Comparison of ENCODE assay signal across 19 cellular contexts in genomic region chr22:24088796-24089195, GRCh38.
DNase-seq lines count a peak whose midpoint lies in the region; ATAC-seq, FAIRE-seq and TF ChIP-seq lines count a peak whose summit lies in the region.
"Had no signal": no experiment of that assay in that cellular context is flagged by ENCODE, and none has a peak within 500 bp of the region (broad histone marks: within the 10 kb centered on the region; RNA-seq: fewer than 3 reads in every experiment).

No MANE protein-coding gene starts in this region.

- H3K36me3 Mint-ChIP-seq in activated naive CD8-positive, alpha-beta T cell treated with anti-CD3 and anti-CD28 coated beads, Interleukin-2, amount 50 U/mL, for 24 hours (ENCODE audit: low read depth): peaks cover 41% of the 10 kb centered on the region

- intact Hi-C loops in cardiac septum (cut with DNase I) (no loop called here), left ventricle myocardium superior (cut with micrococcal nuclease) (no loop called here), K562 (cut with micrococcal nuclease) (no loop called here)

- TF ChIP-seq POLR2A in K562 (conservative IDR thresholded peaks at IDR 0.05): no peak

- H3K27me3 Mint-ChIP-seq in activated naive CD8-positive, alpha-beta T cell treated with anti-CD3 and anti-CD28 coated beads, Interleukin-2, amount 50 U/mL, for 24 hours: no peaks in the 10 kb centered on the region

- no peak overlapping the region for H2BK15ac ChIP-seq in mesenchymal stem cell (ENCODE audit: low read depth, poor library complexity, severe bottlenecking)

- no peak overlapping the region for H4K8ac ChIP-seq in mesenchymal stem cell (ENCODE audit: low read length)

- no peaks in the 10 kb centered on the region for H3K9me3 Mint-ChIP-seq in activated naive CD8-positive, alpha-beta T cell treated with anti-CD3 and anti-CD28 coated beads, Interleukin-2, amount 50 U/mL, for 24 hours
- H3K9me3 Mint-ChIP-seq: brain had no signal

- no peak for TF ChIP-seq EP300 in K562 (IDR thresholded peaks at IDR 0.05; ENCODE audit: low read length)

- no peak overlapping the region for H3K14ac ChIP-seq in mesenchymal stem cell (ENCODE audit: low read length in 2 of 2)

- POLR2A ChIA-PET in K562 (lab: Yijun Ruan, JAX): interaction anchor here (0.7 kb wide), 1 partner anchor 9 kb away, joined by 3 read pairs; no protein-coding TSS in a partner anchor

- H3K4me1 ChIP-seq in K562 (replicated peaks in 1 of 2; ENCODE audit: control insufficient read depth in 2 of 2, insufficient read depth in 2 of 2, low read length in 2 of 2): peaks cover 22 to 31% of the 10 kb centered on the region in 2 experiments; a peak in 4 of 5 replicates
- peaks cover 8% of the 10 kb centered on the region for H3K4me1 ChIP-seq in mesenchymal stem cell (ENCODE audit: control insufficient read depth, insufficient read depth, low read depth, low read length)
- H3K4me1 ChIP-seq: parathyroid adenoma had no signal

- H2AK5ac ChIP-seq in mesenchymal stem cell (ENCODE audit: low read length, severe bottlenecking): no peak overlapping the region

- H2AFZ ChIP-seq in K562 (ENCODE audit: low read depth, low read length): no peak overlapping the region
- no peak overlapping the region for H2AFZ ChIP-seq in mesenchymal stem cell (ENCODE audit: low read depth, low read length)
- H2AFZ ChIP-seq: parathyroid adenoma had no signal

- H4K20me1 ChIP-seq in K562 (replicated peaks; ENCODE audit: control insufficient read depth, insufficient read depth, low read length): no peaks in the 10 kb centered on the region

- H3K27me3 ChIP-seq in K562 (ENCODE audit: control insufficient read depth in 2 of 2, insufficient read depth in 2 of 2, low read length in 2 of 2) (no peaks in the 10 kb centered on the region), mesenchymal stem cell (ENCODE audit: control insufficient read depth in 1 of 2, insufficient read depth in 1 of 2, low read length in 2 of 2) (no peaks in the 10 kb centered on the region)

- WGBS in K562 (ENCODE audit: insufficient coverage, low coverage, missing lambda C conversion rate): 89% methylated on average over 1 of the region's 1 CpG
- WGBS in mesenchymal stem cell: 100% methylated on average over 1 of the region's 1 CpG

- no peaks in the 10 kb centered on the region for H3K4me1 Mint-ChIP-seq in activated naive CD8-positive, alpha-beta T cell treated with anti-CD3 and anti-CD28 coated beads, Interleukin-2, amount 50 U/mL, for 24 hours

- H3K36me3 ChIP-seq in K562 (ENCODE audit: control insufficient read depth, insufficient read depth, low read length): peaks cover 90% of the 10 kb centered on the region
- H3K36me3 ChIP-seq in mesenchymal stem cell (ENCODE audit: control insufficient read depth in 1 of 2, insufficient read depth in 2 of 2, low read depth in 1 of 2, low read length in 2 of 2): peaks cover 67 to 94% of the 10 kb centered on the region in 2 experiments

- H3K18ac ChIP-seq in mesenchymal stem cell (ENCODE audit: low read depth in 1 of 2, low read length in 2 of 2): no peak overlapping the region

- no peak overlapping the region for H4K91ac ChIP-seq in mesenchymal stem cell (ENCODE audit: low read length)

- DNase-seq in cardiac septum (ENCODE audit: low spot score): peak; percentile 56
- DNase-seq in left ventricle myocardium superior: no peak
- no peak for DNase-seq in K562 (ENCODE audit: extremely low read depth in 1 of 4, low spot score in 3 of 4)
- DNase-seq in mesenchymal stem cell: peak; percentile 13
- no peak for DNase-seq in effector CD8-positive, alpha-beta T cell (lab: John Stamatoyannopoulos, UW)
- no peak for DNase-seq in activated naive CD8-positive, alpha-beta T cell treated with anti-CD3 and anti-CD28 coated beads, Interleukin-2, amount 50 U/mL, for 24 hours
- DNase-seq: HCEC 1CT; NCI-H1436; NCI-H226; SHP77; stimulated activated naive CD8-positive, alpha-beta T cell treated with anti-CD3 and anti-CD28 coated beads, Interleukin-15, Interleukin-2, amounts not matched to agents 100 U/mL and 50 U/mL, for 24 hours; T-helper 2 cell; trophoblast cell had no signal

- no peak overlapping the region for H3K23ac ChIP-seq in mesenchymal stem cell (ENCODE audit: low read length in 2 of 2)

- H3K4ac ChIP-seq in mesenchymal stem cell (ENCODE audit: low read depth in 1 of 2, low read length in 2 of 2): no peak overlapping the region

- no peaks in the 10 kb centered on the region for H3K79me1 ChIP-seq in mesenchymal stem cell (replicated peaks; ENCODE audit: low read length, poor library complexity, severe bottlenecking)

- ATAC-seq in left ventricle myocardium superior: no peak
- ATAC-seq in K562: 0 out of 3 replicates have a peak, but pooled peaks have one; percentile 22
- no peak for ATAC-seq in GM18502 (IDR thresholded peaks at IDR 0.05; ENCODE audit: poor library complexity, unreplicated experiment)
- ATAC-seq in GM19463 (IDR thresholded peaks at IDR 0.05; ENCODE audit: unreplicated experiment): no peak
- ATAC-seq in activated naive CD8-positive, alpha-beta T cell treated with anti-CD3 and anti-CD28 coated beads, Interleukin-2, amount 50 U/mL, for 24 hours: no peak
- ATAC-seq: left lobe of liver; stimulated activated naive CD8-positive, alpha-beta T cell treated with anti-CD3 and anti-CD28 coated beads, Interleukin-15, Interleukin-2, amounts not matched to agents 100 U/mL and 50 U/mL, for 24 hours had no signal

- H3K4me3 ChIP-seq in K562: no peak overlapping the region
- H3K4me3 ChIP-seq in mesenchymal stem cell (ENCODE audit: insufficient read depth in 1 of 2, low read depth in 1 of 2, low read length in 2 of 2): no peak overlapping the region

- no peak for TF ChIP-seq RAD21 in K562 (CRISPR knock-in tag; conservative IDR thresholded peaks at IDR 0.05 in 1 of 2, IDR thresholded peaks at IDR 0.05 in 1 of 2)

- no peaks in the 10 kb centered on the region for H3K79me2 ChIP-seq in K562 (ENCODE audit: control insufficient read depth, insufficient read depth, low read length)
- H3K79me2 ChIP-seq: parathyroid adenoma had no signal

- CTCF ChIA-PET in K562 (lab: Yijun Ruan, JAX; ENCODE audit: low intra/inter-chr PET ratio): no interaction called here

- H3K4me2 ChIP-seq in K562 (ENCODE audit: insufficient read depth, low read length): no peak overlapping the region
- no peak overlapping the region for H3K4me2 ChIP-seq in mesenchymal stem cell (ENCODE audit: low read length, poor library complexity, severe bottlenecking)

- H3K4me3 Mint-ChIP-seq in activated naive CD8-positive, alpha-beta T cell treated with anti-CD3 and anti-CD28 coated beads, Interleukin-2, amount 50 U/mL, for 24 hours: no peak overlapping the region
- H3K4me3 Mint-ChIP-seq: brain had no signal

- no peak for FAIRE-seq in K562 (lab: Jason Lieb, UNC)
- FAIRE-seq: A204.1 had no signal

- H3K9me3 ChIP-seq in K562 (replicated peaks; ENCODE audit: control insufficient read depth, insufficient read depth, low read depth, low read length): no peaks in the 10 kb centered on the region
- H3K9me3 ChIP-seq in mesenchymal stem cell (ENCODE audit: control insufficient read depth, low read length): no peaks in the 10 kb centered on the region

- H2BK120ac ChIP-seq in mesenchymal stem cell (ENCODE audit: low read depth, low read length): no peak overlapping the region

- BruUV-seq in K562 (replicated peaks; lab: Mats Ljungman, UMichigan): no TSS peak

- no peak for TF ChIP-seq CTCF in K562 (IDR thresholded peaks at IDR 0.05 in 2 of 3, conservative IDR thresholded peaks at IDR 0.05 in 1 of 3; ENCODE audit: insufficient read depth in 2 of 3, low read depth in 1 of 3, low read length in 3 of 3)

- no peak overlapping the region for H3K27ac Mint-ChIP-seq in activated naive CD8-positive, alpha-beta T cell treated with anti-CD3 and anti-CD28 coated beads, Interleukin-2, amount 50 U/mL, for 24 hours

- H2BK5ac ChIP-seq in mesenchymal stem cell (ENCODE audit: low read depth, low read length, poor library complexity, severe bottlenecking): no peak overlapping the region

- H2BK12ac ChIP-seq in mesenchymal stem cell (ENCODE audit: low read length in 2 of 2): no peak overlapping the region

- H3K27ac ChIP-seq in K562 (ENCODE audit: extremely low read depth, low read depth, low read length) (no peak overlapping the region), mesenchymal stem cell (ENCODE audit: low read length, poor library complexity, severe bottlenecking) (no peak overlapping the region)
- H3K27ac ChIP-seq: parathyroid adenoma had no signal

- peaks cover 4% of the 10 kb centered on the region for H3K9me1 ChIP-seq in K562 (ENCODE audit: control insufficient read depth, insufficient read depth, low read length)

- in situ Hi-C loops in K562 (cut with MboI): no loop called here

- H3K9ac ChIP-seq in K562 (ENCODE audit: insufficient read depth in 1 of 2, low read depth in 2 of 2, low read length in 2 of 2) (no peak overlapping the region), mesenchymal stem cell (ENCODE audit: low read length) (no peak overlapping the region)
- H3K9ac ChIP-seq: parathyroid adenoma had no signal

TF ChIP-seq in K562, 482 proteins besides CTCF, POLR2A, EP300 and RAD21 (continues in another document):
- TF ChIP-seq ZNF76 (CRISPR knock-in tag; IDR thresholded peaks at IDR 0.05; ENCODE audit: borderline replicate concordance): no peak
- no peak for TF ChIP-seq FIP1L1 (IDR thresholded peaks at IDR 0.05; ENCODE audit: low read depth, low read length, poor library complexity, severe bottlenecking)
- TF ChIP-seq MTA1 (IDR thresholded peaks at IDR 0.05; ENCODE audit: borderline replicate concordance): no peak
- TF ChIP-seq, protein P1, sequence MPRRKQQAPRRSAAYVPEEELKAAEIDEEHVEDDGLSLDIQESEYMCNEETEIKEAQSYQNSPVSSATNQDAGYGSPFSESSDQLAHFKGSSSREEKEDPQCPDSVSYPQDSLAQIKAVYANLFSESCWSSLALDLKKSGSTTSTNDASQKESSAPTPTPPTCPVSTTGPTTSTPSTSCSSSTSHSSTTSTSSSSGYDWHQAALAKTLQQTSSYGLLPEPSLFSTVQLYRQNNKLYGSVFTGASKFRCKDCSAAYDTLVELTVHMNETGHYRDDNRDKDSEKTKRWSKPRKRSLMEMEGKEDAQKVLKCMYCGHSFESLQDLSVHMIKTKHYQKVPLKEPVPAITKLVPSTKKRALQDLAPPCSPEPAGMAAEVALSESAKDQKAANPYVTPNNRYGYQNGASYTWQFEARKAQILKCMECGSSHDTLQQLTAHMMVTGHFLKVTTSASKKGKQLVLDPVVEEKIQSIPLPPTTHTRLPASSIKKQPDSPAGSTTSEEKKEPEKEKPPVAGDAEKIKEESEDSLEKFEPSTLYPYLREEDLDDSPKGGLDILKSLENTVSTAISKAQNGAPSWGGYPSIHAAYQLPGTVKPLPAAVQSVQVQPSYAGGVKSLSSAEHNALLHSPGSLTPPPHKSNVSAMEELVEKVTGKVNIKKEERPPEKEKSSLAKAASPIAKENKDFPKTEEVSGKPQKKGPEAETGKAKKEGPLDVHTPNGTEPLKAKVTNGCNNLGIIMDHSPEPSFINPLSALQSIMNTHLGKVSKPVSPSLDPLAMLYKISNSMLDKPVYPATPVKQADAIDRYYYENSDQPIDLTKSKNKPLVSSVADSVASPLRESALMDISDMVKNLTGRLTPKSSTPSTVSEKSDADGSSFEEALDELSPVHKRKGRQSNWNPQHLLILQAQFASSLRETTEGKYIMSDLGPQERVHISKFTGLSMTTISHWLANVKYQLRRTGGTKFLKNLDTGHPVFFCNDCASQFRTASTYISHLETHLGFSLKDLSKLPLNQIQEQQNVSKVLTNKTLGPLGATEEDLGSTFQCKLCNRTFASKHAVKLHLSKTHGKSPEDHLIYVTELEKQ (CRISPR knock-in tag; IDR thresholded peaks at IDR 0.05): no peak

Comparison
In these comparisons a context has a peak if more than half of its experiments do, and no peak if none do; other contexts are left out.
1. DNase-seq: peak in cardiac septum (single experiment) and mesenchymal stem cell (single experiment); none in left ventricle myocardium superior (single experiment), K562 (0 of 4), effector CD8-positive, alpha-beta T cell (single experiment) and activated naive CD8-positive, alpha-beta T cell treated with anti-CD3 and anti-CD28 coated beads, Interleukin-2, amount 50 U/mL, for 24 hours (single experiment).